In genomic region chr5:170297589-170298462, GRCh38 we compare ENCODE assay signal across 8 cellular contexts. TPM values are rescaled to one million over a fixed set of nuclear protein-coding genes. Genes with fewer than 3 reads are reported as not detected.
DNase-seq lines count a peak whose midpoint lies in the region; ATAC-seq and TF ChIP-seq lines count a peak whose summit lies in the region.

Gene LCP2 (minus strand): TSS chr5:170297777. CDS start chr5:170297611, 166 bp downstream.

- H3K27me3 Mint-ChIP-seq in CD8-positive, alpha-beta memory T cell = no peaks in the 10 kb centered on the region
- peaks cover 5% of the 10 kb centered on the region for H3K27me3 Mint-ChIP-seq in IgD-negative memory B cell
- H3K27me3 Mint-ChIP-seq in activated T-helper 1 cell treated with anti-CD3 and anti-CD28 coated beads, Interleukin-12 subunit alpha, Interleukin-12 subunit beta, Interleukin-2, Interleukin-4 antibody, amounts not matched to agents 30 ng/mL and 10 ng/mL and 1 ng/mL, durations not matched to agents 14 hours and 24 hours and 36 hours (ENCODE audit: insufficient read depth) = no peaks in the 10 kb centered on the region

- H3K4me3 ChIP-seq in CD8-positive, alpha-beta memory T cell (ENCODE audit: low read length) = peak within 1 kb of the TSS; percentile 100
- peak within 1 kb of the TSS; percentile 61 for H3K4me3 ChIP-seq in lung
- peak within 1 kb of the TSS; percentile 66 for H3K4me3 ChIP-seq in upper lobe of right lung

- H3K27ac Mint-ChIP-seq in CD8-positive, alpha-beta memory T cell = peak within 1 kb of the TSS; percentile 95 to 100 (median 98)
- H3K27ac Mint-ChIP-seq in IgD-negative memory B cell = peak within 1 kb of the TSS; percentile 7 to 91 (median 73)
- peak within 1 kb of the TSS; percentile 98 for H3K27ac Mint-ChIP-seq in activated T-helper 1 cell treated with anti-CD3 and anti-CD28 coated beads, Interleukin-12 subunit alpha, Interleukin-12 subunit beta, Interleukin-2, Interleukin-4 antibody, amounts not matched to agents 30 ng/mL and 10 ng/mL and 1 ng/mL, durations not matched to agents 14 hours and 24 hours and 36 hours

- ATAC-seq in GM21367 (IDR thresholded peaks at IDR 0.05; ENCODE audit: unreplicated experiment) (peak; percentile 29), lung (ENCODE audit: insufficient read depth, low FRiP score) (peak; percentile 38), upper lobe of right lung (peak; percentile 64), SK-N-SH treated with all-trans-retinoic acid at 6 μM for 48 hours (no peak)

- H3K27me3 ChIP-seq in CD8-positive, alpha-beta memory T cell (ENCODE audit: insufficient read depth, low read length, poor library complexity, severe bottlenecking) = no peaks in the 10 kb centered on the region
- H3K27me3 ChIP-seq in lung (ENCODE audit: control insufficient read depth, insufficient read depth) (no peaks in the 10 kb centered on the region), upper lobe of right lung (no peaks in the 10 kb centered on the region)

- H3K36me3 Mint-ChIP-seq in CD8-positive, alpha-beta memory T cell = peaks cover 25 to 52% (median 30%) of the 10 kb centered on the region in 3 donors
- peaks cover 3% of the 10 kb centered on the region for H3K36me3 Mint-ChIP-seq in IgD-negative memory B cell
- H3K36me3 Mint-ChIP-seq in activated T-helper 1 cell treated with anti-CD3 and anti-CD28 coated beads, Interleukin-12 subunit alpha, Interleukin-12 subunit beta, Interleukin-2, Interleukin-4 antibody, amounts not matched to agents 30 ng/mL and 10 ng/mL and 1 ng/mL, durations not matched to agents 14 hours and 24 hours and 36 hours (ENCODE audit: low read depth) = peaks cover 42% of the 10 kb centered on the region

- H3K4me1 ChIP-seq in CD8-positive, alpha-beta memory T cell (ENCODE audit: insufficient read depth, low read length) = peaks cover 70% of the 10 kb centered on the region
- H3K4me1 ChIP-seq in lung (ENCODE audit: control insufficient read depth in 2 of 2, insufficient read depth in 2 of 2, low read length in 2 of 2) (peaks cover 0 to 2% of the 10 kb centered on the region in 2 donors), upper lobe of right lung (peaks cover 27% of the 10 kb centered on the region)

- peak in 4 of 5 donors; percentile 34 to 60 (median 57) for DNase-seq in CD8-positive, alpha-beta memory T cell
- peak; percentile 53 for DNase-seq in activated T-helper 1 cell treated with anti-CD3 and anti-CD28 coated beads, Interleukin-12 subunit alpha, Interleukin-12 subunit beta, Interleukin-2, Interleukin-4 antibody, amounts not matched to agents 30 ng/mL and 10 ng/mL and 1 ng/mL, durations not matched to agents 14 hours and 24 hours and 36 hours (ENCODE audit: low spot score)
- DNase-seq in lung (ENCODE audit: low spot score) (no peak), upper lobe of right lung (no peak), COLO668 (lab: John Stamatoyannopoulos, UW; ENCODE audit: unreplicated experiment) (no peak)

- peak within 1 kb of the TSS; percentile 92 for H3K27ac ChIP-seq in CD8-positive, alpha-beta memory T cell (ENCODE audit: low read depth, low read length)
- peak within 1 kb of the TSS; percentile 28 to 97 for H3K27ac ChIP-seq in lung (ENCODE audit: low read depth in 1 of 2, low read length in 1 of 2)
- H3K27ac ChIP-seq in upper lobe of right lung = peak within 1 kb of the TSS; percentile 92

- CTCF ChIA-PET in CD8-positive, alpha-beta memory T cell (lab: Charles Lee) = interaction anchor here (0.9 to 22.4 kb wide), 14 partner anchors 11 to 72 kb away, joined by 3 to 292 read pairs (median 10); no protein-coding TSS in a partner anchor

- WGBS in lung, 2 donors = 18 to 30% methylated on average over 10 of the region's 10 CpGs

- no peaks in the 10 kb centered on the region for H3K9me3 ChIP-seq in CD8-positive, alpha-beta memory T cell (ENCODE audit: low read length)
- H3K9me3 ChIP-seq in lung (ENCODE audit: control insufficient read depth in 2 of 2, insufficient read depth in 1 of 2, low read length in 1 of 2) (no peaks in the 10 kb centered on the region), upper lobe of right lung (no peaks in the 10 kb centered on the region)

- intact Hi-C loops in activated T-helper 1 cell treated with anti-CD3 and anti-CD28 coated beads, Interleukin-12 subunit alpha, Interleukin-12 subunit beta, Interleukin-2, Interleukin-4 antibody, amounts not matched to agents 30 ng/mL and 10 ng/mL and 1 ng/mL, durations not matched to agents 14 hours and 24 hours and 36 hours (cut with micrococcal nuclease) = loop anchor here (1.0 to 10.0 kb wide), 7 partner anchors 9 to 1707 kb away; partner anchors contain the start of gene FBXW11
- intact Hi-C loops in upper lobe of right lung (cut with DNase I) = no loop called here

- H3K36me3 ChIP-seq in CD8-positive, alpha-beta memory T cell (ENCODE audit: insufficient read depth, low read length) = peaks cover 18% of the 10 kb centered on the region
- H3K36me3 ChIP-seq in lung (ENCODE audit: control insufficient read depth in 2 of 2, insufficient read depth in 2 of 2, low read length in 2 of 2) (no peaks in the 10 kb centered on the region), upper lobe of right lung (peaks cover 4% of the 10 kb centered on the region)

- H3K9me3 Mint-ChIP-seq in CD8-positive, alpha-beta memory T cell = no peaks in the 10 kb centered on the region
- no peaks in the 10 kb centered on the region for H3K9me3 Mint-ChIP-seq in IgD-negative memory B cell
- no peaks in the 10 kb centered on the region for H3K9me3 Mint-ChIP-seq in activated T-helper 1 cell treated with anti-CD3 and anti-CD28 coated beads, Interleukin-12 subunit alpha, Interleukin-12 subunit beta, Interleukin-2, Interleukin-4 antibody, amounts not matched to agents 30 ng/mL and 10 ng/mL and 1 ng/mL, durations not matched to agents 14 hours and 24 hours and 36 hours

- POLR2A ChIA-PET in CD8-positive, alpha-beta memory T cell (lab: Charles Lee) = interaction anchor here (1.1 to 16.5 kb wide), 7 partner anchors 9 to 41 kb away, joined by 4 to 290 read pairs (median 12); no protein-coding TSS in a partner anchor

- H3K4me3 Mint-ChIP-seq in CD8-positive, alpha-beta memory T cell = peak within 1 kb of the TSS; percentile 98 to 100 (median 99)
- H3K4me3 Mint-ChIP-seq in IgD-negative memory B cell = peak within 1 kb of the TSS; percentile 87 to 100 (median 94)
- H3K4me3 Mint-ChIP-seq in activated T-helper 1 cell treated with anti-CD3 and anti-CD28 coated beads, Interleukin-12 subunit alpha, Interleukin-12 subunit beta, Interleukin-2, Interleukin-4 antibody, amounts not matched to agents 30 ng/mL and 10 ng/mL and 1 ng/mL, durations not matched to agents 14 hours and 24 hours and 36 hours = peak within 1 kb of the TSS; percentile 99

- no peak for TF ChIP-seq CTCF in lung (IDR thresholded peaks at IDR 0.05; ENCODE audit: control extremely low read depth, extremely low read depth)
- no peak for TF ChIP-seq CTCF in upper lobe of right lung (IDR thresholded peaks at IDR 0.05)

- peaks cover 56 to 72% (median 68%) of the 10 kb centered on the region in 3 donors for H3K4me1 Mint-ChIP-seq in CD8-positive, alpha-beta memory T cell
- H3K4me1 Mint-ChIP-seq in IgD-negative memory B cell = peaks cover 50 to 59% (median 55%) of the 10 kb centered on the region in 3 donors
- H3K4me1 Mint-ChIP-seq in activated T-helper 1 cell treated with anti-CD3 and anti-CD28 coated beads, Interleukin-12 subunit alpha, Interleukin-12 subunit beta, Interleukin-2, Interleukin-4 antibody, amounts not matched to agents 30 ng/mL and 10 ng/mL and 1 ng/mL, durations not matched to agents 14 hours and 24 hours and 36 hours (ENCODE audit: low read depth) = peaks cover 62% of the 10 kb centered on the region

TF ChIP-seq in SK-N-SH treated with all-trans-retinoic acid at 6 μM for 48 hours, 23 proteins besides CTCF, POLR2A, EP300 and RAD21:
- TF ChIP-seq ARNTL (CRISPR knock-in tag; IDR thresholded peaks at IDR 0.05; ENCODE audit: borderline replicate concordance, low read depth) = no peak
- TF ChIP-seq ZFP3 (CRISPR knock-in tag; IDR thresholded peaks at IDR 0.05) = no peak
- no peak for TF ChIP-seq TCF4 (CRISPR knock-in tag; IDR thresholded peaks at IDR 0.05; ENCODE audit: borderline replicate concordance)
- no peak for TF ChIP-seq CREB5 (CRISPR knock-in tag; IDR thresholded peaks at IDR 0.05; ENCODE audit: low read depth)
TF ChIP-seq in SK-N-SH treated with all-trans-retinoic acid at 6 μM for 48 hours: peak in this region for 0.

RNA-seq across cellular contexts. Expression of gene LCP2, which starts in this region (rescaled TPM):
- total RNA-seq in CD8-positive, alpha-beta memory T cell = 100 to 1,000 TPM; 219 to 224 TPM
- polyA plus RNA-seq in CD8-positive, alpha-beta memory T cell = 288 TPM
- polyA plus RNA-seq in IgD-negative memory B cell = 31.6 TPM
- total RNA-seq in activated T-helper 1 cell treated with anti-CD3 and anti-CD28 coated beads, Interleukin-12 subunit alpha, Interleukin-12 subunit beta, Interleukin-2, Interleukin-4 antibody, amounts not matched to agents 30 ng/mL and 10 ng/mL and 1 ng/mL, durations not matched to agents 14 hours and 24 hours and 36 hours = 350 and 351 TPM in 2 replicates
- 10 to 100 TPM; 39.1 to 73.0 TPM for total RNA-seq in lung
- polyA plus RNA-seq in lung = 100 to 1,000 TPM in 1 of 2 donors, 10 to 100 TPM in 1; 15.6 to 127 TPM
- 83.1 TPM for total RNA-seq in upper lobe of right lung

Comparison
In these comparisons a context has a peak if more than half of its experiments do, and no peak if none do; other contexts are left out.
1. DNase-seq: peak in CD8-positive, alpha-beta memory T cell (4 of 5) and activated T-helper 1 cell treated with anti-CD3 and anti-CD28 coated beads, Interleukin-12 subunit alpha, Interleukin-12 subunit beta, Interleukin-2, Interleukin-4 antibody, amounts not matched to agents 30 ng/mL and 10 ng/mL and 1 ng/mL, durations not matched to agents 14 hours and 24 hours and 36 hours (single experiment); none in lung (single experiment), upper lobe of right lung (single experiment) and COLO668 (single experiment).
2. Peak in every context shown above with its lines, with median percentiles within 50 percentile points of each other: H3K27ac ChIP-seq, H3K4me3 ChIP-seq, H3K27ac Mint-ChIP-seq and H3K4me3 Mint-ChIP-seq.